In the genomic region with DNA sequence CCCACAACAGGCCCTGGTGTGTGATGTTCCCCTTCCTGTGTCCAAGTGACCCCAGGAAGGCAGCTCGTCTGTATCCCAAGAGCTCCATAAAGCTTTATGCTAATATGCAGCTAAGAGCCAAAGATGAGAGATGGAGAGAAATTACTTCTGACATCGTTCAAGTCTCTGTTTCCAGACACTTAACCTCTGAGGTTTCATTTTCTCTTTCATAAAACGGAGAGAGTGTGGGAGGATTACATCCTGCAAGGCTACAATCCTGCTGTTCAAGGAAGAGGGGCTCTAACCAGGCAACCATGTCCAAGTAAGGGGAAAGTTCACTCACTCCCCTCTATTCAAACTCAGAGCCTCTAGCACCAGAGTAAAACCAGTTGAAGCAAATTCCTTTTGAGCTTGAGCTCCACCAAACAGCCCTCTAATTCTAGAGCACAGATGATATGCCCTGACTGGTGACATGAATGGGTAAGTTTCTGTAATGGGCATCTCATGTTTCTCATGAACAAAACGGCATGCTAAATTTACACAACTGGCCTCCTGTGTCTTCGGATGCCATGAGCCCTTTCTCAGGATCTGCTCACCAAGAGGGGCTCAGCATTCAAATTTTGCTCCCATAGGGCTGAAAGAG, we compare ENCODE assay signal across 12 cellular contexts.
DNase-seq lines count a peak whose midpoint lies in the region; ATAC-seq and TF ChIP-seq lines count a peak whose summit lies in the region.
"Had no signal": no experiment of that assay in that cellular context is flagged by ENCODE, and none has a peak within 500 bp of the region (broad histone marks: within the 10 kb centered on the region; RNA-seq: fewer than 3 reads in every experiment).

No MANE protein-coding gene starts in this region.

- H2AFZ ChIP-seq in MM.1S (ENCODE audit: low read length) (peak overlapping the region; percentile 79), neural progenitor cell (replicated peaks) (peak overlapping the region; percentile 55)

- no peaks in the 10 kb centered on the region for H4K20me1 ChIP-seq in MM.1S (ENCODE audit: insufficient read depth, low read length)
- H4K20me1 ChIP-seq in neural progenitor cell (ENCODE audit: low read depth): no peaks in the 10 kb centered on the region

- TF ChIP-seq CTCF in MM.1S (IDR thresholded peaks at IDR 0.05; ENCODE audit: low read length) (no peak), neural progenitor cell (IDR thresholded peaks at IDR 0.05) (no peak)

- H3K4me2 ChIP-seq in MM.1S (ENCODE audit: low read depth, low read length) (peak overlapping the region; percentile 90), neural progenitor cell (no peak overlapping the region)
- H3K4me2 ChIP-seq: A549 had no signal

- no peaks in the 10 kb centered on the region for H3K79me2 ChIP-seq in MM.1S (ENCODE audit: low read length)
- H3K79me2 ChIP-seq in neural progenitor cell (ENCODE audit: low read depth): no peaks in the 10 kb centered on the region

- peak overlapping the region; percentile 78 for H3K4me3 Mint-ChIP-seq in activated CD4-positive, alpha-beta T cell treated with anti-CD3 and anti-CD28 coated beads, Interleukin-2, amount 10 ng/mL, durations not matched to agents 24 days and 14 days
- no peak overlapping the region for H3K4me3 Mint-ChIP-seq in neural progenitor cell

- peak overlapping the region; percentile 60 for H3K4me3 ChIP-seq in MM.1S (ENCODE audit: low read length)
- no peak overlapping the region for H3K4me3 ChIP-seq in neural progenitor cell
- H3K4me3 ChIP-seq: A549 had no signal

- H3K9ac ChIP-seq in MM.1S (ENCODE audit: low read length): peak overlapping the region; percentile 22; the same call in 1 of the 2 replicates
- no peak overlapping the region for H3K9ac ChIP-seq in neural progenitor cell

- H3K27ac ChIP-seq in MM.1S (ENCODE audit: low read length): peak overlapping the region; percentile 44; the same call in 1 of the 2 replicates
- H3K27ac ChIP-seq in neural progenitor cell: no peak overlapping the region
- H3K27ac ChIP-seq: A549 had no signal

- H3K9me2 ChIP-seq in MM.1S (replicated peaks; ENCODE audit: insufficient read depth, low read length): no peaks in the 10 kb centered on the region

- H3K27me3 ChIP-seq in MM.1S (replicated peaks; ENCODE audit: insufficient read depth, low read length) (no peaks in the 10 kb centered on the region), neural progenitor cell (no peaks in the 10 kb centered on the region)

- H3K27ac Mint-ChIP-seq in activated CD4-positive, alpha-beta T cell treated with anti-CD3 and anti-CD28 coated beads, Interleukin-2, amount 10 ng/mL, durations not matched to agents 24 days and 14 days: peak overlapping the region; percentile 52
- H3K27ac Mint-ChIP-seq in neural progenitor cell: peak overlapping the region; percentile 74

- H3K4me1 ChIP-seq in MM.1S (ENCODE audit: low read length) (peaks cover 9% of the 10 kb centered on the region; the same call in 1 of the 2 replicates), neural progenitor cell (peaks cover 24% of the 10 kb centered on the region)
- H3K4me1 ChIP-seq: A549 had no signal

- peak; percentile 60 for ATAC-seq in GM21717 (IDR thresholded peaks at IDR 0.05; ENCODE audit: unreplicated experiment)
- ATAC-seq: A549 had no signal

- no peaks in the 10 kb centered on the region for H3K36me3 ChIP-seq in MM.1S (replicated peaks; ENCODE audit: insufficient read depth, low read length)
- H3K36me3 ChIP-seq in neural progenitor cell: no peaks in the 10 kb centered on the region

- H3K9me3 Mint-ChIP-seq in activated CD4-positive, alpha-beta T cell treated with anti-CD3 and anti-CD28 coated beads, Interleukin-2, amount 10 ng/mL, durations not matched to agents 24 days and 14 days: peaks cover 5% of the 10 kb centered on the region
- H3K9me3 Mint-ChIP-seq in neural progenitor cell: peaks cover 5% of the 10 kb centered on the region

- H3K4me1 Mint-ChIP-seq in activated CD4-positive, alpha-beta T cell treated with anti-CD3 and anti-CD28 coated beads, Interleukin-2, amount 10 ng/mL, durations not matched to agents 24 days and 14 days: peaks cover 11% of the 10 kb centered on the region
- H3K4me1 Mint-ChIP-seq in neural progenitor cell: peaks cover 36% of the 10 kb centered on the region

- H3F3A ChIP-seq in MM.1S (ENCODE audit: insufficient read depth, low read length) (peaks cover 6% of the 10 kb centered on the region; the same call in 1 of the 2 replicates), neural progenitor cell (ENCODE audit: low read depth) (peaks cover 11% of the 10 kb centered on the region)

- intact Hi-C loops in activated CD4-positive, alpha-beta T cell treated with anti-CD3 and anti-CD28 coated beads, Interleukin-2, amount 10 ng/mL, durations not matched to agents 24 days and 14 days (cut with micrococcal nuclease): no loop called here

- H3K9me3 ChIP-seq in MM.1S (replicated peaks; ENCODE audit: insufficient read depth, low read length): no peaks in the 10 kb centered on the region
- H3K9me3 ChIP-seq in neural progenitor cell (ENCODE audit: low read depth): no peaks in the 10 kb centered on the region
- H3K9me3 ChIP-seq: A549 had no signal

- no peaks in the 10 kb centered on the region for H3K36me3 Mint-ChIP-seq in activated CD4-positive, alpha-beta T cell treated with anti-CD3 and anti-CD28 coated beads, Interleukin-2, amount 10 ng/mL, durations not matched to agents 24 days and 14 days (ENCODE audit: low read depth)
- no peaks in the 10 kb centered on the region for H3K36me3 Mint-ChIP-seq in neural progenitor cell

- peak; percentile 64 for DNase-seq in activated CD4-positive, alpha-beta T cell treated with anti-CD3 and anti-CD28 coated beads, Interleukin-2, amount 10 ng/mL, durations not matched to agents 24 days and 14 days
- no peak for DNase-seq in activated CD4-positive, alpha-beta T cell treated with anti-CD3 and anti-CD28 coated beads for 48 hours
- DNase-seq in MM.1S (peak; percentile 68), neural progenitor cell (ENCODE audit: low spot score) (no peak), UCSD-AML1 (lab: John Stamatoyannopoulos, UW; ENCODE audit: unreplicated experiment) (no peak), T1000 (lab: John Stamatoyannopoulos, UW) (no peak), NOMO-1 (lab: John Stamatoyannopoulos, UW; ENCODE audit: unreplicated experiment in 2 of 2) (no peak)
- DNase-seq: KG1; NK-92 treated with Interleukin-12 subunit alpha and Interleukin-12 subunit beta, amount 100 ng/mL, for 24 hours; occipital lobe had no signal

- H3K27me3 Mint-ChIP-seq in activated CD4-positive, alpha-beta T cell treated with anti-CD3 and anti-CD28 coated beads, Interleukin-2, amount 10 ng/mL, durations not matched to agents 24 days and 14 days: peaks cover 10% of the 10 kb centered on the region
- H3K27me3 Mint-ChIP-seq in neural progenitor cell (ENCODE audit: insufficient read depth, low read depth): peaks cover 6% of the 10 kb centered on the region

Comparison
In these comparisons a context has a peak if more than half of its experiments do, and no peak if none do; other contexts are left out.
1. DNase-seq: peak in activated CD4-positive, alpha-beta T cell treated with anti-CD3 and anti-CD28 coated beads, Interleukin-2, amount 10 ng/mL, durations not matched to agents 24 days and 14 days (single experiment) and MM.1S (single experiment); none in activated CD4-positive, alpha-beta T cell treated with anti-CD3 and anti-CD28 coated beads for 48 hours (single experiment), neural progenitor cell (single experiment), UCSD-AML1 (single experiment), T1000 (single experiment) and NOMO-1 (0 of 2).